10 cellular contexts compared by ENCODE assay signal in the genomic region with DNA sequence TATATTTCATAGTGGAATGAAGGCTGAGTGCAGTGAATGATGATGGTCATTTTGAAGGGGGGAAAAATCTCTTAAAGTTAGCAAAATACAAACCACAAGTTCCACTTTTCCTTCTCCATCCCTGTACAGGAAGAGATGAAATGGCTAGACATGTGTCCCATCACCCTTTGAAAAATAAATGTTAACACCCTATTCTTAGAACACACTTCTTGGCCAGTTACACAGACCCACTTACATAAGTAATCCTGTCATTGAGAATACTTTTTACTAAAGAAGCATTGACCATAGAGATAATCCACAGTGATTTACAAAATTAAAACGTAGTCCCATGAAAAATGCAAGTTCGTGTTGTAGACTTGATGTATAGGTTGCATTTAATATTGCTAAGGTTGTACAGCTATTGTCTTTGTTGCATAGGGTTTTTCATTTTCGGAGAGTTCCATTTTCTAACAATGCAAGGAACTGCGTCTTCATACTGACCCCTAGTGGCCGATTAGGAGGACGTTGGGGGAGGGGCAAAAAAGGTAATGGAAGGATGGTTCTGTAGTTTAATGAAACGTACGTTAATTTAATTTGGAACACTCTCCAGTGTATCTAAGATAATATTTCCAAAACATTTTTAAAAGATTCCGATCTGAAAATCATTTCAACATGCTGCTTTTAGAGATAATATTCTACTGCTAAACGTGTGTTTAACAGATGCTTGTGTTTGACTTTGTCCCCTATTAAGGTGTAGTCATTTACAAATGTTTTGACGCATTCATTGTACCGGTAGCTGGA.
DNase-seq lines count a peak whose midpoint lies in the region; ATAC-seq and TF ChIP-seq lines count a peak whose summit lies in the region.
"Had no signal": no experiment of that assay in that cellular context is flagged by ENCODE, and none has a peak within 500 bp of the region (broad histone marks: within the 10 kb centered on the region; RNA-seq: fewer than 3 reads in every experiment).

No MANE protein-coding gene starts in this region.

- H3K9me3 ChIP-seq in suprapubic skin, result no peaks in the 10 kb centered on the region
- H3K9me3 ChIP-seq: BLaER1 treated with 17β-estradiol and CSF1 and Interleukin-3, amounts not matched to agents 10 nM and 100 nM had no signal

- peak; percentile 51 to 68 for ATAC-seq in activated T-cell treated with anti-CD3 and anti-CD28 coated beads, Interleukin-2, amount 50 U/mL, for 72 hours (replicated peaks in 1 of 2)

- peak; percentile 72 to 94 for TF ChIP-seq CTCF in suprapubic skin (IDR thresholded peaks at IDR 0.05)

- H3K27me3 ChIP-seq in suprapubic skin, result no peaks in the 10 kb centered on the region
- H3K27me3 ChIP-seq: BLaER1 treated with 17β-estradiol and CSF1 and Interleukin-3, amounts not matched to agents 10 nM and 100 nM had no signal

- H3K4me3 Mint-ChIP-seq in activated T-cell treated with anti-CD3 and anti-CD28 coated beads, Interleukin-2, amount 50 U/mL, for 72 hours, result peak overlapping the region in 1 of 2 donors; percentile 27
- H3K4me3 Mint-ChIP-seq: stimulated activated naive CD8-positive, alpha-beta T cell treated with anti-CD3 and anti-CD28 coated beads, Interleukin-15, Interleukin-2, amounts not matched to agents 100 ng/mL and 50 ng/mL, for 24 hours had no signal

- TF ChIP-seq EP300 in Ishikawa (IDR thresholded peaks at IDR 0.05; ENCODE audit: borderline replicate concordance) (no peak), suprapubic skin (IDR thresholded peaks at IDR 0.05) (no peak)

- TF ChIP-seq RAD21 in Ishikawa (IDR thresholded peaks at IDR 0.05; ENCODE audit: low read depth), result peak; percentile 92

- H3K27ac ChIP-seq in suprapubic skin, result no peak overlapping the region
- H3K27ac ChIP-seq: BLaER1 treated with 17β-estradiol and CSF1 and Interleukin-3, amounts not matched to agents 10 nM and 100 nM had no signal

- H3K4me3 ChIP-seq in suprapubic skin, result no peak overlapping the region
- H3K4me3 ChIP-seq: BLaER1 treated with 17β-estradiol and CSF1 and Interleukin-3, amounts not matched to agents 10 nM and 100 nM had no signal

- no peaks in the 10 kb centered on the region for H3K36me3 Mint-ChIP-seq in activated T-cell treated with anti-CD3 and anti-CD28 coated beads, Interleukin-2, amount 50 U/mL, for 72 hours (ENCODE audit: insufficient read depth in 2 of 2)

- TF ChIP-seq POLR2A in suprapubic skin (IDR thresholded peaks at IDR 0.05), result no peak

- no peaks in the 10 kb centered on the region for H3K9me3 Mint-ChIP-seq in activated T-cell treated with anti-CD3 and anti-CD28 coated beads, Interleukin-2, amount 50 U/mL, for 72 hours
- H3K9me3 Mint-ChIP-seq: stimulated activated naive CD8-positive, alpha-beta T cell treated with anti-CD3 and anti-CD28 coated beads, Interleukin-15, Interleukin-2, amounts not matched to agents 100 ng/mL and 50 ng/mL, for 24 hours had no signal

- H3K36me3 ChIP-seq in suprapubic skin, result no peaks in the 10 kb centered on the region
- H3K36me3 ChIP-seq: BLaER1 treated with 17β-estradiol and CSF1 and Interleukin-3, amounts not matched to agents 10 nM and 100 nM had no signal

- H3K4me1 ChIP-seq in suprapubic skin, result no peaks in the 10 kb centered on the region

- H3K27me3 Mint-ChIP-seq in activated T-cell treated with anti-CD3 and anti-CD28 coated beads, Interleukin-2, amount 50 U/mL, for 72 hours (ENCODE audit: low read depth), result peaks cover 7% of the 10 kb centered on the region

- WGBS in suprapubic skin, result 6% methylated on average over 12 of the region's 12 CpGs

- H3K27ac Mint-ChIP-seq in activated T-cell treated with anti-CD3 and anti-CD28 coated beads, Interleukin-2, amount 50 U/mL, for 72 hours, result no peak overlapping the region
- H3K27ac Mint-ChIP-seq: stimulated activated naive CD8-positive, alpha-beta T cell treated with anti-CD3 and anti-CD28 coated beads, Interleukin-15, Interleukin-2, amounts not matched to agents 100 ng/mL and 50 ng/mL, for 24 hours had no signal

- DNase-seq in DMS153 treated with DMSO at 0.1 percent for 48 hours (lab: John Stamatoyannopoulos, UW; ENCODE audit: unreplicated experiment) (peak; percentile 25), DMS153 (lab: John Stamatoyannopoulos, UW) (no peak), RKO (ENCODE audit: low spot score) (peak; percentile 69), fibroblast of peridontal ligament (ENCODE audit: extremely low read depth) (peak; percentile 75), non-pigmented ciliary epithelial cell (ENCODE audit: low read depth) (peak; percentile 18), suprapubic skin (ENCODE audit: low spot score in 2 of 2) (peak in 1 of 2 donors; percentile 69)
- peak; percentile 59 to 75 for DNase-seq in activated T-cell treated with anti-CD3 and anti-CD28 coated beads, Interleukin-2, amount 50 U/mL, for 72 hours

- H3K4me1 Mint-ChIP-seq in activated T-cell treated with anti-CD3 and anti-CD28 coated beads, Interleukin-2, amount 50 U/mL, for 72 hours (ENCODE audit: low read depth), result peaks cover 31% of the 10 kb centered on the region

TF ChIP-seq in Ishikawa, 13 proteins besides CTCF, POLR2A, EP300 and RAD21:
- TF ChIP-seq NFIC (IDR thresholded peaks at IDR 0.05) (no peak), CREB1 (IDR thresholded peaks at IDR 0.05; ENCODE audit: low read depth) (no peak), TAF1 (IDR thresholded peaks at IDR 0.05; ENCODE audit: low read depth) (no peak), CEBPB (IDR thresholded peaks at IDR 0.05) (no peak), YY1 (IDR thresholded peaks at IDR 0.05; ENCODE audit: low read depth) (no peak), ZBTB7A (IDR thresholded peaks at IDR 0.05; ENCODE audit: low read depth) (no peak), TCF12 (IDR thresholded peaks at IDR 0.05; ENCODE audit: low read depth) (no peak), TEAD4 (IDR thresholded peaks at IDR 0.05) (no peak), EGR1 (IDR thresholded peaks at IDR 0.05) (no peak), FOXM1 (IDR thresholded peaks at IDR 0.05; ENCODE audit: borderline replicate concordance, low read depth) (no peak)
- TF ChIP-seq, protein P1, sequence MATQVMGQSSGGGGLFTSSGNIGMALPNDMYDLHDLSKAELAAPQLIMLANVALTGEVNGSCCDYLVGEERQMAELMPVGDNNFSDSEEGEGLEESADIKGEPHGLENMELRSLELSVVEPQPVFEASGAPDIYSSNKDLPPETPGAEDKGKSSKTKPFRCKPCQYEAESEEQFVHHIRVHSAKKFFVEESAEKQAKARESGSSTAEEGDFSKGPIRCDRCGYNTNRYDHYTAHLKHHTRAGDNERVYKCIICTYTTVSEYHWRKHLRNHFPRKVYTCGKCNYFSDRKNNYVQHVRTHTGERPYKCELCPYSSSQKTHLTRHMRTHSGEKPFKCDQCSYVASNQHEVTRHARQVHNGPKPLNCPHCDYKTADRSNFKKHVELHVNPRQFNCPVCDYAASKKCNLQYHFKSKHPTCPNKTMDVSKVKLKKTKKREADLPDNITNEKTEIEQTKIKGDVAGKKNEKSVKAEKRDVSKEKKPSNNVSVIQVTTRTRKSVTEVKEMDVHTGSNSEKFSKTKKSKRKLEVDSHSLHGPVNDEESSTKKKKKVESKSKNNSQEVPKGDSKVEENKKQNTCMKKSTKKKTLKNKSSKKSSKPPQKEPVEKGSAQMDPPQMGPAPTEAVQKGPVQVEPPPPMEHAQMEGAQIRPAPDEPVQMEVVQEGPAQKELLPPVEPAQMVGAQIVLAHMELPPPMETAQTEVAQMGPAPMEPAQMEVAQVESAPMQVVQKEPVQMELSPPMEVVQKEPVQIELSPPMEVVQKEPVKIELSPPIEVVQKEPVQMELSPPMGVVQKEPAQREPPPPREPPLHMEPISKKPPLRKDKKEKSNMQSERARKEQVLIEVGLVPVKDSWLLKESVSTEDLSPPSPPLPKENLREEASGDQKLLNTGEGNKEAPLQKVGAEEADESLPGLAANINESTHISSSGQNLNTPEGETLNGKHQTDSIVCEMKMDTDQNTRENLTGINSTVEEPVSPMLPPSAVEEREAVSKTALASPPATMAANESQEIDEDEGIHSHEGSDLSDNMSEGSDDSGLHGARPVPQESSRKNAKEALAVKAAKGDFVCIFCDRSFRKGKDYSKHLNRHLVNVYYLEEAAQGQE (IDR thresholded peaks at IDR 0.05; ENCODE audit: low read depth), result no peak
- TF ChIP-seq, protein P2, sequence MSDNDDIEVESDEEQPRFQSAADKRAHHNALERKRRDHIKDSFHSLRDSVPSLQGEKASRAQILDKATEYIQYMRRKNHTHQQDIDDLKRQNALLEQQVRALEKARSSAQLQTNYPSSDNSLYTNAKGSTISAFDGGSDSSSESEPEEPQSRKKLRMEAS (IDR thresholded peaks at IDR 0.05), result no peak
- TF ChIP-seq, protein P3, sequence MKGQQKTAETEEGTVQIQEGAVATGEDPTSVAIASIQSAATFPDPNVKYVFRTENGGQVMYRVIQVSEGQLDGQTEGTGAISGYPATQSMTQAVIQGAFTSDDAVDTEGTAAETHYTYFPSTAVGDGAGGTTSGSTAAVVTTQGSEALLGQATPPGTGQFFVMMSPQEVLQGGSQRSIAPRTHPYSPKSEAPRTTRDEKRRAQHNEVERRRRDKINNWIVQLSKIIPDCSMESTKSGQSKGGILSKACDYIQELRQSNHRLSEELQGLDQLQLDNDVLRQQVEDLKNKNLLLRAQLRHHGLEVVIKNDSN (IDR thresholded peaks at IDR 0.05), result no peak
